ENCODE assay signal across 10 cellular contexts in genomic region chr11:75014129-75014528, GRCh38. TPM values are rescaled to one million over a fixed set of nuclear protein-coding genes. Genes with fewer than 3 reads are reported as not detected.
DNase-seq lines count a peak whose midpoint lies in the region; ATAC-seq and TF ChIP-seq lines count a peak whose summit lies in the region.
"Had no signal": no experiment of that assay in that cellular context is flagged by ENCODE, and none has a peak within 500 bp of the region (broad histone marks: within the 10 kb centered on the region; RNA-seq: fewer than 3 reads in every experiment).

No MANE protein-coding gene starts in this region.

- peaks cover 0 to 5% of the 10 kb centered on the region in 2 experiments; a peak in 1 of 4 replicates for H3K36me3 ChIP-seq in HCT116 (ENCODE audit: control insufficient read depth in 1 of 2, insufficient read depth in 2 of 2, low read length in 2 of 2)
- no peaks in the 10 kb centered on the region for H3K36me3 ChIP-seq in adrenal gland (replicated peaks in 1 of 2)

- no peaks in the 10 kb centered on the region for H3K79me2 ChIP-seq in HCT116 (ENCODE audit: insufficient read depth, low read length)

- TF ChIP-seq CTCF in HCT116 (IDR thresholded peaks at IDR 0.05 in 2 of 3, conservative IDR thresholded peaks at IDR 0.05 in 1 of 3; ENCODE audit: borderline replicate concordance in 1 of 3, insufficient read depth in 1 of 3, low read depth in 2 of 3, low read length in 2 of 3) (no peak), adrenal gland (IDR thresholded peaks at IDR 0.05) (no peak), retinal pigment epithelial cell (conservative IDR thresholded peaks at IDR 0.05; ENCODE audit: low read depth, low read length) (peak; percentile 15)

- no peak overlapping the region for H3K9ac ChIP-seq in HCT116 (ENCODE audit: low read length)

- no peak overlapping the region for H3K4me3 Mint-ChIP-seq in activated T-helper 2 cell treated with anti-CD3 and anti-CD28 coated beads, Interferon-gamma antibody, Interleukin-2, Interleukin-4, amounts not matched to agents 10 μg/mL and 5 μg/mL and 100 μg/mL, durations not matched to agents 14 hours and 24 hours and 36 hours (ENCODE audit: low read depth)
- H3K4me3 Mint-ChIP-seq: brain had no signal

- no peak overlapping the region for H2AFZ ChIP-seq in HCT116 (ENCODE audit: low read depth, low read length, poor library complexity, severe bottlenecking)

- POLR2A ChIA-PET in HCT116 (lab: Charles Lee) (no interaction called here), HEK293T (lab: Yijun Ruan, JAX) (interaction anchor here (0.6 kb wide), 1 partner anchor 54 kb away, joined by 3 read pairs; no protein-coding TSS in a partner anchor)

- no peaks in the 10 kb centered on the region for H3K9me3 ChIP-seq in HCT116 (ENCODE audit: control insufficient read depth in 1 of 2, insufficient read depth in 1 of 2, low read depth in 1 of 2, low read length in 2 of 2)
- H3K9me3 ChIP-seq in adrenal gland (replicated peaks in 1 of 3), result no peaks in the 10 kb centered on the region

- H3K4me2 ChIP-seq in HCT116 (ENCODE audit: low read length), result no peak overlapping the region

- peaks cover 29% of the 10 kb centered on the region for H3K36me3 Mint-ChIP-seq in activated T-helper 2 cell treated with anti-CD3 and anti-CD28 coated beads, Interferon-gamma antibody, Interleukin-2, Interleukin-4, amounts not matched to agents 10 μg/mL and 5 μg/mL and 100 μg/mL, durations not matched to agents 14 hours and 24 hours and 36 hours (ENCODE audit: low read depth)

- DNase-seq in HCT116 (ENCODE audit: low read depth, low spot score) (no peak), adrenal gland (peak in 6 of 7 donors; percentile 65 to 83 (median 74)), Right ventricle myocardium superior (no peak), retinal pigment epithelial cell (ENCODE audit: low read depth) (peak; percentile 34), HEK293T (ENCODE audit: extremely low spot score) (no peak), NCI-H1048 (lab: John Stamatoyannopoulos, UW) (no peak), NCI-H510A treated with DMSO at 0.1 percent for 48 hours (lab: John Stamatoyannopoulos, UW) (no peak)
- DNase-seq in activated T-helper 2 cell treated with anti-CD3 and anti-CD28 coated beads, Interferon-gamma antibody, Interleukin-2, Interleukin-4, amounts not matched to agents 10 μg/mL and 5 μg/mL and 100 μg/mL, durations not matched to agents 14 hours and 24 hours and 36 hours (ENCODE audit: low spot score), result no peak
- DNase-seq: NCI-H187 treated with DMSO at 0.1 percent for 48 hours had no signal

- no peak for TF ChIP-seq POLR2A in HCT116 (IDR thresholded peaks at IDR 0.05; ENCODE audit: borderline replicate concordance, extremely low read depth, insufficient read depth, insufficient read length)
- TF ChIP-seq POLR2A in adrenal gland (IDR thresholded peaks at IDR 0.05), result no peak

- no peaks in the 10 kb centered on the region for H3K27me3 ChIP-seq in HCT116 (ENCODE audit: insufficient read depth, low read length)
- H3K27me3 ChIP-seq in adrenal gland, result no peaks in the 10 kb centered on the region

- no peaks in the 10 kb centered on the region for H3K9me2 ChIP-seq in HCT116 (ENCODE audit: insufficient read depth)

- CTCF ChIA-PET in HCT116 (lab: Charles Lee) (interaction anchor here (0.8 to 1.8 kb wide), 4 partner anchors 9 to 235 kb away, joined by 3 to 11 read pairs (median 4); no protein-coding TSS in a partner anchor), HEK293T (lab: Yijun Ruan, JAX) (interaction anchor here (1.4 kb wide), 1 partner anchor 8 kb away, joined by 5 read pairs; no protein-coding TSS in a partner anchor)

- intact Hi-C loops in HCT116 (cut with micrococcal nuclease), result no loop called here
- intact Hi-C loops in adrenal gland (cut with DNase I), result no loop called here
- intact Hi-C loops in Right ventricle myocardium superior (cut with DNase I), result no loop called here
- intact Hi-C loops in activated T-helper 2 cell treated with anti-CD3 and anti-CD28 coated beads, Interferon-gamma antibody, Interleukin-2, Interleukin-4, amounts not matched to agents 10 μg/mL and 5 μg/mL and 100 μg/mL, durations not matched to agents 14 hours and 24 hours and 36 hours (cut with micrococcal nuclease), result no loop called here

- 0 to 18% (median 11%) methylated on average over 1 of the region's 1 CpG for WGBS in adrenal gland, 4 donors

- H3K4me1 Mint-ChIP-seq in activated T-helper 2 cell treated with anti-CD3 and anti-CD28 coated beads, Interferon-gamma antibody, Interleukin-2, Interleukin-4, amounts not matched to agents 10 μg/mL and 5 μg/mL and 100 μg/mL, durations not matched to agents 14 hours and 24 hours and 36 hours (ENCODE audit: low read depth), result peaks cover 3% of the 10 kb centered on the region
- H3K4me1 Mint-ChIP-seq: brain had no signal

- H3K9me3 Mint-ChIP-seq in activated T-helper 2 cell treated with anti-CD3 and anti-CD28 coated beads, Interferon-gamma antibody, Interleukin-2, Interleukin-4, amounts not matched to agents 10 μg/mL and 5 μg/mL and 100 μg/mL, durations not matched to agents 14 hours and 24 hours and 36 hours, result no peaks in the 10 kb centered on the region

- H3K27ac ChIP-seq in HCT116 (ENCODE audit: low read depth, low read length) (no peak overlapping the region), adrenal gland (peak overlapping the region; percentile 43 to 79 (median 75))

- no peaks in the 10 kb centered on the region for H3K27me3 Mint-ChIP-seq in activated T-helper 2 cell treated with anti-CD3 and anti-CD28 coated beads, Interferon-gamma antibody, Interleukin-2, Interleukin-4, amounts not matched to agents 10 μg/mL and 5 μg/mL and 100 μg/mL, durations not matched to agents 14 hours and 24 hours and 36 hours (ENCODE audit: low read depth)
- H3K27me3 Mint-ChIP-seq: brain had no signal

- H3K27ac Mint-ChIP-seq in activated T-helper 2 cell treated with anti-CD3 and anti-CD28 coated beads, Interferon-gamma antibody, Interleukin-2, Interleukin-4, amounts not matched to agents 10 μg/mL and 5 μg/mL and 100 μg/mL, durations not matched to agents 14 hours and 24 hours and 36 hours, result no peak overlapping the region

- H4K20me1 ChIP-seq in HCT116 (ENCODE audit: insufficient read depth), result no peaks in the 10 kb centered on the region

- RAD21 ChIA-PET in HCT116 (lab: Charles Lee; ENCODE audit: low non-redundant PET in 1 of 2, low total read pairs in 2 of 2, uncharacterized antibody in 2 of 2, unreplicated experiment in 2 of 2), result interaction anchor here in 1 of 2 experiments (0.9 kb wide), 1 partner anchor 25 kb away, joined by 3 read pairs; the partner anchor contains the start of gene NEU3

- no peak for TF ChIP-seq RAD21 in HCT116 (IDR thresholded peaks at IDR 0.05; ENCODE audit: low read depth)

- BruUV-seq in HCT116 (replicated peaks; lab: Mats Ljungman, UMichigan), result no TSS peak

- ATAC-seq in HCT116, result 0 out of 2 replicates have a peak, but pooled peaks have one; percentile 32
- ATAC-seq in Right ventricle myocardium superior (ENCODE audit: poor library complexity), result peak; percentile 82

- no peak overlapping the region for H3K4me3 ChIP-seq in HCT116 (replicated peaks in 1 of 2; ENCODE audit: low read depth in 1 of 2, low read length in 2 of 2)
- H3K4me3 ChIP-seq in adrenal gland, result no peak overlapping the region
- H3K4me3 ChIP-seq in retinal pigment epithelial cell (ENCODE audit: low read length), result no peak overlapping the region

- H3K4me1 ChIP-seq in HCT116 (ENCODE audit: control insufficient read depth in 1 of 2, insufficient read depth in 2 of 2, low read length in 2 of 2) (no peaks in the 10 kb centered on the region), adrenal gland (replicated peaks in 1 of 2) (peaks cover 13 to 16% of the 10 kb centered on the region in 2 donors)

TF ChIP-seq in HCT116, 20 proteins besides CTCF, POLR2A, EP300 and RAD21 (continues in another document):
- TF ChIP-seq JUND (IDR thresholded peaks at IDR 0.05), result no peak
- TF ChIP-seq YY1 (IDR thresholded peaks at IDR 0.05; ENCODE audit: extremely low read depth, insufficient replicate concordance, low read depth, low read length), result no peak
- TF ChIP-seq TCF7L2 (IDR thresholded peaks at IDR 0.05; ENCODE audit: borderline replicate concordance, extremely low read depth, insufficient read depth, insufficient read length), result no peak
- TF ChIP-seq CBX3 (IDR thresholded peaks at IDR 0.05; ENCODE audit: low read depth), result no peak
- TF ChIP-seq ZNF274 (IDR thresholded peaks at IDR 0.05; ENCODE audit: low read depth, low read length), result no peak
- no peak for TF ChIP-seq EZH2 (IDR thresholded peaks at IDR 0.05)
- TF ChIP-seq SP1 (IDR thresholded peaks at IDR 0.05; ENCODE audit: low read depth), result no peak

TF ChIP-seq in HEK293T, 16 proteins besides CTCF, POLR2A, EP300 and RAD21:
- TF ChIP-seq ZNF384 (IDR thresholded peaks at IDR 0.05) (no peak), ELF4 (IDR thresholded peaks at IDR 0.05) (no peak), BHLHE40 (IDR thresholded peaks at IDR 0.05; ENCODE audit: borderline replicate concordance) (no peak), HDGF (IDR thresholded peaks at IDR 0.05; ENCODE audit: borderline replicate concordance) (no peak), TARDBP (IDR thresholded peaks at IDR 0.05) (no peak), SUZ12 (IDR thresholded peaks at IDR 0.05) (no peak), NFRKB (IDR thresholded peaks at IDR 0.05) (no peak)
- TF ChIP-seq, protein P1, sequence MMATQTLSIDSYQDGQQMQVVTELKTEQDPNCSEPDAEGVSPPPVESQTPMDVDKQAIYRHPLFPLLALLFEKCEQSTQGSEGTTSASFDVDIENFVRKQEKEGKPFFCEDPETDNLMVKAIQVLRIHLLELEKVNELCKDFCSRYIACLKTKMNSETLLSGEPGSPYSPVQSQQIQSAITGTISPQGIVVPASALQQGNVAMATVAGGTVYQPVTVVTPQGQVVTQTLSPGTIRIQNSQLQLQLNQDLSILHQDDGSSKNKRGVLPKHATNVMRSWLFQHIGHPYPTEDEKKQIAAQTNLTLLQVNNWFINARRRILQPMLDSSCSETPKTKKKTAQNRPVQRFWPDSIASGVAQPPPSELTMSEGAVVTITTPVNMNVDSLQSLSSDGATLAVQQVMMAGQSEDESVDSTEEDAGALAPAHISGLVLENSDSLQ (IDR thresholded peaks at IDR 0.05), result no peak

RNA-seq across cellular contexts. Expression of gene NEU3, which starts 25.4 kb away (rescaled TPM):
- 12.5 TPM for total RNA-seq in HCT116 (2021; ENCODE audit: unreplicated experiment)
- 7.3 and 7.4 TPM in 2 replicates for polyA plus RNA-seq in HCT116 (2012)
- 10 to 100 TPM; 17.7 to 34.9 (median 23.6) TPM for total RNA-seq in adrenal gland
- polyA plus RNA-seq in adrenal gland, result 10 to 100 TPM in 2 of 3 donors, 1 to 10 TPM in 1; 8.3 to 18.2 (median 12.6) TPM
- total RNA-seq in Right ventricle myocardium superior, result 3.5 TPM
- 16.5 and 16.6 TPM in 2 replicates for total RNA-seq in activated T-helper 2 cell treated with anti-CD3 and anti-CD28 coated beads, Interferon-gamma antibody, Interleukin-2, Interleukin-4, amounts not matched to agents 10 μg/mL and 5 μg/mL and 100 μg/mL, durations not matched to agents 14 hours and 24 hours and 36 hours

Comparison
In these comparisons a context has a peak if more than half of its experiments do, and no peak if none do; other contexts are left out.
1. DNase-seq: peak in adrenal gland (6 of 7) and retinal pigment epithelial cell (single experiment); none in HCT116 (single experiment), Right ventricle myocardium superior (single experiment), HEK293T (single experiment), NCI-H1048 (single experiment), activated T-helper 2 cell treated with anti-CD3 and anti-CD28 coated beads, Interferon-gamma antibody, Interleukin-2, Interleukin-4, amounts not matched to agents 10 μg/mL and 5 μg/mL and 100 μg/mL, durations not matched to agents 14 hours and 24 hours and 36 hours (single experiment) and NCI-H510A treated with DMSO at 0.1 percent for 48 hours (single experiment).